ENCODE assay signal across 8 cellular contexts in genomic region chr3:101722394-101723173, GRCh38. TPM values are rescaled to one million over a fixed set of nuclear protein-coding genes. Genes with fewer than 3 reads are reported as not detected.
DNase-seq lines count a peak whose midpoint lies in the region; ATAC-seq and TF ChIP-seq lines count a peak whose summit lies in the region.

No MANE protein-coding gene starts in this region.

- CTCF ChIA-PET in CD8-positive, alpha-beta T cell (lab: Charles Lee): interaction anchor here (1.2 to 1.8 kb wide), 3 partner anchors 57 to 80 kb away, joined by 3 to 4 read pairs (median 4); partner anchors contain the start of gene NXPE3

- H3K27me3 ChIP-seq in CD8-positive, alpha-beta T cell (ENCODE audit: insufficient read depth, low read length): no peaks in the 10 kb centered on the region
- no peaks in the 10 kb centered on the region for H3K27me3 ChIP-seq in brain microvascular endothelial cell (replicated peaks)

- no peak for ATAC-seq in CD8-positive, alpha-beta T cell
- ATAC-seq in GM19455 (IDR thresholded peaks at IDR 0.05; ENCODE audit: unreplicated experiment) (peak; percentile 49), HG03442 (IDR thresholded peaks at IDR 0.05; ENCODE audit: unreplicated experiment) (peak; percentile 45)

- peaks cover 16% of the 10 kb centered on the region for H3K36me3 Mint-ChIP-seq in CD8-positive, alpha-beta T cell
- H3K36me3 Mint-ChIP-seq in activated T-helper 1 cell treated with anti-CD3 and anti-CD28 coated beads, Interleukin-12 subunit alpha, Interleukin-12 subunit beta, Interleukin-2, Interleukin-4 antibody, amounts not matched to agents 30 ng/mL and 10 ng/mL and 1 ng/mL, durations not matched to agents 14 hours and 24 hours and 36 hours (ENCODE audit: low read depth): peaks cover 4% of the 10 kb centered on the region

- H3K27ac ChIP-seq in CD8-positive, alpha-beta T cell (ENCODE audit: low read depth, low read length): no peak overlapping the region
- no peak overlapping the region for H3K27ac ChIP-seq in brain microvascular endothelial cell

- TF ChIP-seq CTCF in CD8-positive, alpha-beta T cell (IDR thresholded peaks at IDR 0.05): no peak
- no peak for TF ChIP-seq CTCF in brain microvascular endothelial cell (IDR thresholded peaks at IDR 0.05; ENCODE audit: low read depth, low read length, missing control alignments)

- POLR2A ChIA-PET in CD8-positive, alpha-beta T cell (lab: Charles Lee): interaction anchor here (0.7 to 1.4 kb wide), 4 partner anchors 12 to 127 kb away, joined by 3 to 4 read pairs (median 4); partner anchors contain the start of gene NXPE3

- H3K9me3 Mint-ChIP-seq in CD8-positive, alpha-beta T cell: no peaks in the 10 kb centered on the region
- H3K9me3 Mint-ChIP-seq in activated T-helper 1 cell treated with anti-CD3 and anti-CD28 coated beads, Interleukin-12 subunit alpha, Interleukin-12 subunit beta, Interleukin-2, Interleukin-4 antibody, amounts not matched to agents 30 ng/mL and 10 ng/mL and 1 ng/mL, durations not matched to agents 14 hours and 24 hours and 36 hours: no peaks in the 10 kb centered on the region

- H3K4me1 ChIP-seq in CD8-positive, alpha-beta T cell (ENCODE audit: insufficient read depth, low read length): peaks cover 29% of the 10 kb centered on the region

- H3K9me3 ChIP-seq in CD8-positive, alpha-beta T cell (ENCODE audit: low read length): no peaks in the 10 kb centered on the region

- peak overlapping the region; percentile 27 for H3K4me3 Mint-ChIP-seq in CD8-positive, alpha-beta T cell
- H3K4me3 Mint-ChIP-seq in activated T-helper 1 cell treated with anti-CD3 and anti-CD28 coated beads, Interleukin-12 subunit alpha, Interleukin-12 subunit beta, Interleukin-2, Interleukin-4 antibody, amounts not matched to agents 30 ng/mL and 10 ng/mL and 1 ng/mL, durations not matched to agents 14 hours and 24 hours and 36 hours: peak overlapping the region; percentile 62

- peaks cover 34% of the 10 kb centered on the region for H3K4me1 Mint-ChIP-seq in CD8-positive, alpha-beta T cell (ENCODE audit: low read depth)
- peaks cover 54% of the 10 kb centered on the region for H3K4me1 Mint-ChIP-seq in activated T-helper 1 cell treated with anti-CD3 and anti-CD28 coated beads, Interleukin-12 subunit alpha, Interleukin-12 subunit beta, Interleukin-2, Interleukin-4 antibody, amounts not matched to agents 30 ng/mL and 10 ng/mL and 1 ng/mL, durations not matched to agents 14 hours and 24 hours and 36 hours (ENCODE audit: low read depth)

- no peak overlapping the region for H3K4me3 ChIP-seq in CD8-positive, alpha-beta T cell (ENCODE audit: low read depth, low read length)
- H3K4me3 ChIP-seq in brain microvascular endothelial cell (ENCODE audit: low read depth, low read length): no peak overlapping the region

- no peak for DNase-seq in CD8-positive, alpha-beta T cell
- DNase-seq in activated T-helper 1 cell treated with anti-CD3 and anti-CD28 coated beads, Interleukin-12 subunit alpha, Interleukin-12 subunit beta, Interleukin-2, Interleukin-4 antibody, amounts not matched to agents 30 ng/mL and 10 ng/mL and 1 ng/mL, durations not matched to agents 14 hours and 24 hours and 36 hours (ENCODE audit: low spot score): no peak
- DNase-seq in brain microvascular endothelial cell (no peak), kidney tubule cell (ENCODE audit: low spot score) (no peak), DMS79 treated with DMSO at 0.1 percent for 48 hours (lab: John Stamatoyannopoulos, UW) (no peak), SK-N-DZ (ENCODE audit: low spot score) (no peak)

- in situ Hi-C loops in brain microvascular endothelial cell (cut with HindIII; ENCODE audit: low pct_ligation_motif_present, low sequenced_read_pairs): no loop called here

- H3K36me3 ChIP-seq in CD8-positive, alpha-beta T cell (ENCODE audit: insufficient read depth, low read length): no peaks in the 10 kb centered on the region
- H3K36me3 ChIP-seq in brain microvascular endothelial cell (replicated peaks): no peaks in the 10 kb centered on the region

- no peaks in the 10 kb centered on the region for H3K27me3 Mint-ChIP-seq in CD8-positive, alpha-beta T cell (ENCODE audit: low read depth)
- no peaks in the 10 kb centered on the region for H3K27me3 Mint-ChIP-seq in activated T-helper 1 cell treated with anti-CD3 and anti-CD28 coated beads, Interleukin-12 subunit alpha, Interleukin-12 subunit beta, Interleukin-2, Interleukin-4 antibody, amounts not matched to agents 30 ng/mL and 10 ng/mL and 1 ng/mL, durations not matched to agents 14 hours and 24 hours and 36 hours (ENCODE audit: insufficient read depth)

- peak overlapping the region; percentile 80 for H3K27ac Mint-ChIP-seq in CD8-positive, alpha-beta T cell
- peak overlapping the region; percentile 85 for H3K27ac Mint-ChIP-seq in activated T-helper 1 cell treated with anti-CD3 and anti-CD28 coated beads, Interleukin-12 subunit alpha, Interleukin-12 subunit beta, Interleukin-2, Interleukin-4 antibody, amounts not matched to agents 30 ng/mL and 10 ng/mL and 1 ng/mL, durations not matched to agents 14 hours and 24 hours and 36 hours

- intact Hi-C loops in CD8-positive, alpha-beta T cell (cut with DNase I, micrococcal nuclease): loop anchor here in 1 of 2 experiments (10.0 kb wide), 1 partner anchor 222 kb away; no protein-coding TSS in a partner anchor
- intact Hi-C loops in activated T-helper 1 cell treated with anti-CD3 and anti-CD28 coated beads, Interleukin-12 subunit alpha, Interleukin-12 subunit beta, Interleukin-2, Interleukin-4 antibody, amounts not matched to agents 30 ng/mL and 10 ng/mL and 1 ng/mL, durations not matched to agents 14 hours and 24 hours and 36 hours (cut with micrococcal nuclease): loop anchor here (5.0 kb wide), 1 partner anchor 1905 kb away; the partner anchor contains the start of gene CMSS1

RNA-seq across cellular contexts. Expression of gene CEP97, which starts 1.8 kb away (rescaled TPM):
- 1 to 10 TPM; 3.4 to 5.3 TPM for total RNA-seq in CD8-positive, alpha-beta T cell
- 20.2 and 20.6 TPM in 2 replicates for total RNA-seq in activated T-helper 1 cell treated with anti-CD3 and anti-CD28 coated beads, Interleukin-12 subunit alpha, Interleukin-12 subunit beta, Interleukin-2, Interleukin-4 antibody, amounts not matched to agents 30 ng/mL and 10 ng/mL and 1 ng/mL, durations not matched to agents 14 hours and 24 hours and 36 hours
- polyA plus RNA-seq in SK-N-DZ (2014; cell fraction: cytosol; rRNA removed): 12.7 and 13.2 TPM in 2 replicates
- polyA plus RNA-seq in SK-N-DZ (2014; cell fraction: nucleus; rRNA removed): 10.2 and 14.7 TPM in 2 replicates

RNA-seq across cellular contexts. Expression of gene RPL24, which starts 36.1 kb away (rescaled TPM):
- 1,000 to 10,000 TPM; 1,584 to 1,674 TPM for total RNA-seq in CD8-positive, alpha-beta T cell
- 1,454 and 1,462 TPM in 2 replicates for total RNA-seq in activated T-helper 1 cell treated with anti-CD3 and anti-CD28 coated beads, Interleukin-12 subunit alpha, Interleukin-12 subunit beta, Interleukin-2, Interleukin-4 antibody, amounts not matched to agents 30 ng/mL and 10 ng/mL and 1 ng/mL, durations not matched to agents 14 hours and 24 hours and 36 hours
- 2,577 and 2,999 TPM in 2 replicates for polyA plus RNA-seq in SK-N-DZ (2014; cell fraction: cytosol; rRNA removed)
- 1,578 and 2,332 TPM in 2 replicates for polyA plus RNA-seq in SK-N-DZ (2014; cell fraction: nucleus; rRNA removed)

RNA-seq across cellular contexts. Expression of gene ZBTB11, which starts 45.7 kb away (rescaled TPM):
- 10 to 100 TPM; 69.6 to 75.2 TPM for total RNA-seq in CD8-positive, alpha-beta T cell
- total RNA-seq in activated T-helper 1 cell treated with anti-CD3 and anti-CD28 coated beads, Interleukin-12 subunit alpha, Interleukin-12 subunit beta, Interleukin-2, Interleukin-4 antibody, amounts not matched to agents 30 ng/mL and 10 ng/mL and 1 ng/mL, durations not matched to agents 14 hours and 24 hours and 36 hours: 29.0 and 31.9 TPM in 2 replicates
- 11.2 and 14.4 TPM in 2 replicates for polyA plus RNA-seq in SK-N-DZ (2014; cell fraction: cytosol; rRNA removed)
- 13.7 and 15.9 TPM in 2 replicates for polyA plus RNA-seq in SK-N-DZ (2014; cell fraction: nucleus; rRNA removed)

RNA-seq across cellular contexts. Expression of gene NXPE3, which starts 56.4 kb away (rescaled TPM):
- 10 to 100 TPM; 39.8 to 40.3 TPM for total RNA-seq in CD8-positive, alpha-beta T cell
- 17.6 and 17.8 TPM in 2 replicates for total RNA-seq in activated T-helper 1 cell treated with anti-CD3 and anti-CD28 coated beads, Interleukin-12 subunit alpha, Interleukin-12 subunit beta, Interleukin-2, Interleukin-4 antibody, amounts not matched to agents 30 ng/mL and 10 ng/mL and 1 ng/mL, durations not matched to agents 14 hours and 24 hours and 36 hours
- 7.9 and 8.4 TPM in 2 replicates for polyA plus RNA-seq in SK-N-DZ (2014; cell fraction: cytosol; rRNA removed)
- 2.4 and 5.0 TPM in 2 replicates for polyA plus RNA-seq in SK-N-DZ (2014; cell fraction: nucleus; rRNA removed)
